ENCODE assay signal across 12 cellular contexts in the genomic region with DNA sequence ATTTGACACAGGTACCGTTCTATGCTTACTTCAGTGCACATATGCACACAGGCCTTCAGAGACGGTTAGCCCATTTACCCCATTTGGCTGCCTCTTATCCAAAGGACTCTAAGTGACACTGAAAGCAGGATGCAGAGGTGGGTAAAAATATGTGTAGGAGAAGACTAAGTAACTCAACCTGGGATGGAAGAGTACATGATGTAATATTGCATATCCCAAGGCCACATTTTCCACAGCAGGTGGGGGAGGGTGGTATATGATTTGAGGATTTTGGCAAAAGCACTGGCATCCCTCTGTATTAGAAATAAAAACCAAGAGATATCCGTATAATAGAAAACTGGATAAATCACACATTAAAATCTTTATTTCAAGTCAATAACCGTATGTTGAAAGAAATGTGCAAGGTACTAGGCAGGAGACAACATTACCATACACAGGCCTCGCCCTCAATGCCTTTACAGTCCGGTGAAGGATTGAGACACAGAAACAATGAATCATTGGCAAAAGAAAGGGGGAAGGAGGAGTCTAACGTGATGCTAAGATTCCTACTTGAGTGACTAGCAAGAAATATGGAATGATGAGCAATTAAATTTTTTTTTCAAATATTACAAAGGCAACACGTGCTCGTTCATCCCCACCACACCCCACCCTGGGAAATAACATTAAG.
DNase-seq lines count a peak whose midpoint lies in the region; ATAC-seq and TF ChIP-seq lines count a peak whose summit lies in the region.
"Had no signal": no experiment of that assay in that cellular context is flagged by ENCODE, and none has a peak within 500 bp of the region (broad histone marks: within the 10 kb centered on the region; RNA-seq: fewer than 3 reads in every experiment).

No MANE protein-coding gene starts in this region.

- H3K4me3 ChIP-seq in HEK293 (ENCODE audit: low read depth, low read length) (no peak overlapping the region), RWPE2 (ENCODE audit: severe bottlenecking) (no peak overlapping the region), fibroblast of pulmonary artery (replicated peaks; ENCODE audit: low read depth, low read length) (no peak overlapping the region), retinal pigment epithelial cell (ENCODE audit: low read length) (no peak overlapping the region), body of pancreas (no peak overlapping the region)
- H3K4me3 ChIP-seq: Peyer's patch had no signal

- POLR2A ChIA-PET in HEK293 (lab: Yijun Ruan, JAX) = interaction anchor here (0.6 to 1.4 kb wide), 2 partner anchors 162 to 744 kb away, joined by 3 to 5 read pairs; no protein-coding TSS in a partner anchor

- H3K9me3 ChIP-seq in HEK293 (ENCODE audit: control insufficient read depth, insufficient read depth, low read depth, low read length) (no peaks in the 10 kb centered on the region), RWPE2 (ENCODE audit: severe bottlenecking) (no peaks in the 10 kb centered on the region), body of pancreas (no peaks in the 10 kb centered on the region)
- H3K9me3 ChIP-seq: Peyer's patch had no signal

- H3K27ac ChIP-seq in HEK293 (ENCODE audit: extremely low read depth, low read depth, low read length) (no peak overlapping the region), RWPE2 (ENCODE audit: poor library complexity, severe bottlenecking) (peak overlapping the region; percentile 83), substantia nigra (ENCODE audit: low read depth, low read length, poor library complexity, severe bottlenecking) (no peak overlapping the region), body of pancreas (no peak overlapping the region)
- H3K27ac ChIP-seq: Peyer's patch had no signal

- no peak for TF ChIP-seq POLR2A in body of pancreas (IDR thresholded peaks at IDR 0.05)

- no peaks in the 10 kb centered on the region; the same call in 1 of the 2 replicates for H3K4me1 ChIP-seq in HEK293 (ENCODE audit: control insufficient read depth, insufficient read depth, low read length)
- peaks cover 28% of the 10 kb centered on the region for H3K4me1 ChIP-seq in RWPE2 (ENCODE audit: insufficient read depth, poor library complexity, severe bottlenecking)
- H3K4me1 ChIP-seq in body of pancreas = peaks cover 13% of the 10 kb centered on the region

- CTCF ChIA-PET in HEK293 (lab: Yijun Ruan, JAX) = no interaction called here

- H3K36me3 ChIP-seq in HEK293 (ENCODE audit: control insufficient read depth in 2 of 2, insufficient read depth in 1 of 2, low read length in 2 of 2) = no peaks in the 10 kb centered on the region
- no peaks in the 10 kb centered on the region for H3K36me3 ChIP-seq in RWPE2 (ENCODE audit: low read depth)
- no peaks in the 10 kb centered on the region for H3K36me3 ChIP-seq in body of pancreas (replicated peaks in 1 of 2; ENCODE audit: insufficient read depth in 1 of 2, low read depth in 2 of 2)
- H3K36me3 ChIP-seq: Peyer's patch had no signal

- intact Hi-C loops in body of pancreas (cut with DNase I) = no loop called here

- peak; percentile 69 for ATAC-seq in RWPE2 (ENCODE audit: low read depth)
- ATAC-seq in GM18858 (IDR thresholded peaks at IDR 0.05; ENCODE audit: unreplicated experiment) = no peak
- no peak for ATAC-seq in GM18520 (IDR thresholded peaks at IDR 0.05; ENCODE audit: unreplicated experiment)
- no peak for ATAC-seq in body of pancreas
- ATAC-seq: T-helper 17 cell had no signal

- no peak for DNase-seq in RWPE2 (ENCODE audit: low spot score)
- DNase-seq in fibroblast of pulmonary artery (ENCODE audit: low read depth) = peak; percentile 14
- peak; percentile 45 for DNase-seq in retinal pigment epithelial cell (ENCODE audit: low read depth)
- DNase-seq in substantia nigra (lab: John Stamatoyannopoulos, UW) = no peak
- DNase-seq in body of pancreas = no peak
- DNase-seq: activated CD4-positive, alpha-beta T cell treated with anti-CD3 and anti-CD28 coated beads for 36 hours; NCI-H446; Peyer's patch; T-helper 17 cell had no signal

- 61 to 62% methylated on average over 9 of the region's 9 CpGs for WGBS in body of pancreas, 2 donors

- H3K27me3 ChIP-seq in RWPE2 (ENCODE audit: insufficient read depth, poor library complexity, severe bottlenecking) = no peaks in the 10 kb centered on the region
- H3K27me3 ChIP-seq in body of pancreas = no peaks in the 10 kb centered on the region
- H3K27me3 ChIP-seq: Peyer's patch had no signal

- no peak for TF ChIP-seq CTCF in HEK293 (tag by site-specific recombination; IDR thresholded peaks at IDR 0.05)
- TF ChIP-seq CTCF in RWPE2 (IDR thresholded peaks at IDR 0.05; ENCODE audit: poor library complexity, severe bottlenecking) = no peak
- TF ChIP-seq CTCF in fibroblast of pulmonary artery (IDR thresholded peaks at IDR 0.05; ENCODE audit: low read length, missing control alignments) = no peak
- TF ChIP-seq CTCF in retinal pigment epithelial cell (conservative IDR thresholded peaks at IDR 0.05; ENCODE audit: low read depth, low read length) = no peak
- no peak for TF ChIP-seq CTCF in body of pancreas (IDR thresholded peaks at IDR 0.05)

TF ChIP-seq in HEK293, 187 proteins besides CTCF, POLR2A, EP300 and RAD21:
- TF ChIP-seq ZSCAN23 (tag by site-specific recombination; IDR thresholded peaks at IDR 0.05) (no peak), ZNF837 (tag by site-specific recombination; IDR thresholded peaks at IDR 0.05) (no peak), ZFHX2 (tag by site-specific recombination; conservative IDR thresholded peaks at IDR 0.05) (peak; percentile 52; the same call in 1 of the 2 replicates)
TF ChIP-seq in HEK293: peak in this region for 1.

Comparison
In these comparisons a context has a peak if more than half of its experiments do, and no peak if none do; other contexts are left out.
1. DNase-seq: peak in fibroblast of pulmonary artery (single experiment) and retinal pigment epithelial cell (single experiment); none in RWPE2 (single experiment), substantia nigra (0 of 49) and body of pancreas (0 of 4).